9 cellular contexts compared by ENCODE assay signal in genomic region chr11:60840711-60841430, GRCh38. TPM values are rescaled to one million over a fixed set of nuclear protein-coding genes. Genes with fewer than 3 reads are reported as not detected.
DNase-seq lines count a peak whose midpoint lies in the region; ATAC-seq, FAIRE-seq and TF ChIP-seq lines count a peak whose summit lies in the region.
"Had no signal": no experiment of that assay in that cellular context is flagged by ENCODE, and none has a peak within 500 bp of the region (broad histone marks: within the 10 kb centered on the region; RNA-seq: fewer than 3 reads in every experiment).

No MANE protein-coding gene starts in this region.

- no peak for TF ChIP-seq CTCF in activated B cell treated with CpG ODN at 0.5 μM for 24 hours (IDR thresholded peaks at IDR 0.05)

- DNase-seq in GM04504 (ENCODE audit: low read depth) (peak; percentile 83), activated B cell treated with CpG ODN at 0.5 μM for 24 hours (no peak), Right ventricle myocardium superior (no peak), small intestine (no peak), DMS53 treated with DMSO at 0.1 percent for 48 hours (lab: John Stamatoyannopoulos, UW; ENCODE audit: unreplicated experiment) (no peak), GM19238 (ENCODE audit: insufficient read length, low spot score) (no peak)
- no peak for DNase-seq in activated effector memory CD4-positive, alpha-beta T cell treated with Interleukin-2 at 50 U/mL for 16 hours

- no peak overlapping the region for H3K4me3 ChIP-seq in small intestine (ENCODE audit: low read depth in 1 of 2, low read length in 2 of 2)

- POLR2A ChIA-PET in activated B cell treated with CpG ODN at 0.5 μM for 24 hours (lab: Charles Lee) = interaction anchor here (1.2 kb wide), 1 partner anchor 111 kb away, joined by 3 read pairs; the partner anchor contains the start of gene SLC15A3

- no peaks in the 10 kb centered on the region for H3K9me3 ChIP-seq in small intestine (ENCODE audit: control insufficient read depth, low read depth)

- peaks cover 3 to 16% of the 10 kb centered on the region in 2 donors for H3K4me1 ChIP-seq in small intestine (ENCODE audit: control insufficient read depth in 2 of 2, insufficient read depth in 1 of 2, low read depth in 1 of 2, low read length in 1 of 2)

- CTCF ChIA-PET in activated B cell treated with CpG ODN at 0.5 μM for 24 hours (lab: Charles Lee) = interaction anchor here (1.3 to 3.0 kb wide), 2 partner anchors 10 to 129 kb away, joined by 4 to 14 read pairs; no protein-coding TSS in a partner anchor

- H3K9me3 Mint-ChIP-seq in activated B cell treated with CpG ODN at 0.5 μM for 24 hours = no peaks in the 10 kb centered on the region

- peak overlapping the region; percentile 16 to 78 for H3K27ac ChIP-seq in small intestine (ENCODE audit: low read depth in 1 of 2, low read length in 1 of 2)

- no peaks in the 10 kb centered on the region for H3K36me3 ChIP-seq in small intestine (ENCODE audit: control insufficient read depth in 2 of 2, insufficient read depth in 2 of 2, low read length in 2 of 2)

- H3K27me3 Mint-ChIP-seq in activated B cell treated with CpG ODN at 0.5 μM for 24 hours = no peaks in the 10 kb centered on the region

- H3K4me3 Mint-ChIP-seq in activated B cell treated with CpG ODN at 0.5 μM for 24 hours = peak overlapping the region; percentile 83

- peaks cover 41% of the 10 kb centered on the region for H3K4me1 Mint-ChIP-seq in activated B cell treated with CpG ODN at 0.5 μM for 24 hours

- peak overlapping the region; percentile 85 for H3K27ac Mint-ChIP-seq in activated B cell treated with CpG ODN at 0.5 μM for 24 hours

- FAIRE-seq in small intestine (lab: Jason Lieb, UNC) = no peak

- intact Hi-C loops in activated B cell treated with CpG ODN at 0.5 μM for 24 hours (cut with micrococcal nuclease) (loop anchor here (1.0 to 5.0 kb wide), 2 partner anchors 74 to 111 kb away; partner anchors contain the start of gene SLC15A3), Right ventricle myocardium superior (cut with DNase I) (loop anchor here (5.0 kb wide), 1 partner anchor 36 kb away; no protein-coding TSS in a partner anchor)

- no peak for ATAC-seq in activated B cell treated with CpG ODN at 0.5 μM for 24 hours (ENCODE audit: low read depth)
- ATAC-seq in Right ventricle myocardium superior (ENCODE audit: poor library complexity) = peak; percentile 65
- no peak for ATAC-seq in GM19035 (IDR thresholded peaks at IDR 0.05; ENCODE audit: unreplicated experiment)

- H3K27me3 ChIP-seq in small intestine (ENCODE audit: control insufficient read depth in 2 of 2, insufficient read depth in 2 of 2, low read length in 2 of 2) = no peaks in the 10 kb centered on the region

- H3K36me3 Mint-ChIP-seq in activated B cell treated with CpG ODN at 0.5 μM for 24 hours (ENCODE audit: low read depth) = peaks cover 11% of the 10 kb centered on the region

- 73 to 86% (median 85%) methylated on average over 12 of the region's 12 CpGs for WGBS in small intestine, 3 donors

RNA-seq across cellular contexts. Expression of gene CCDC86, which starts 1.0 kb away (rescaled TPM):
- 30.3 and 30.6 TPM in 2 replicates for total RNA-seq in activated B cell treated with CpG ODN at 0.5 μM for 24 hours
- total RNA-seq in Right ventricle myocardium superior = 8.4 TPM
- 10 to 100 TPM; 10.5 to 23.7 (median 10.8) TPM for polyA plus RNA-seq in small intestine

RNA-seq across cellular contexts. Expression of gene PTGDR2, which starts 14.9 kb away (rescaled TPM):
- 0.07 TPM in 1 of 2 replicates, not detected in the other for total RNA-seq in activated B cell treated with CpG ODN at 0.5 μM for 24 hours
- 3.0 TPM for total RNA-seq in Right ventricle myocardium superior
- polyA plus RNA-seq in small intestine = 1 to 10 TPM in 2 of 3 donors, under 1 TPM in 1; 0.45 to 3.5 (median 3.2) TPM

RNA-seq across cellular contexts. Expression of gene ZP1, which starts 26.5 kb away (rescaled TPM):
- total RNA-seq in activated B cell treated with CpG ODN at 0.5 μM for 24 hours (not detected in 2 replicates), Right ventricle myocardium superior (not detected)
- 1 to 10 TPM in 1 of 3 donors, under 1 TPM in 1, not detected in 1; 0.33 to 2.7 TPM for polyA plus RNA-seq in small intestine

RNA-seq across cellular contexts. Expression of gene MS4A10, which starts 55.7 kb away (rescaled TPM):
- total RNA-seq in activated B cell treated with CpG ODN at 0.5 μM for 24 hours (not detected in 2 replicates), Right ventricle myocardium superior (not detected)
- polyA plus RNA-seq in small intestine = 10 to 100 TPM in 2 of 3 donors, 1 to 10 TPM in 1; 9.5 to 61.9 (median 53.2) TPM
- polyA plus RNA-seq: neural cell had no signal
